ENCODE assay signal across 16 cellular contexts in the genomic region with DNA sequence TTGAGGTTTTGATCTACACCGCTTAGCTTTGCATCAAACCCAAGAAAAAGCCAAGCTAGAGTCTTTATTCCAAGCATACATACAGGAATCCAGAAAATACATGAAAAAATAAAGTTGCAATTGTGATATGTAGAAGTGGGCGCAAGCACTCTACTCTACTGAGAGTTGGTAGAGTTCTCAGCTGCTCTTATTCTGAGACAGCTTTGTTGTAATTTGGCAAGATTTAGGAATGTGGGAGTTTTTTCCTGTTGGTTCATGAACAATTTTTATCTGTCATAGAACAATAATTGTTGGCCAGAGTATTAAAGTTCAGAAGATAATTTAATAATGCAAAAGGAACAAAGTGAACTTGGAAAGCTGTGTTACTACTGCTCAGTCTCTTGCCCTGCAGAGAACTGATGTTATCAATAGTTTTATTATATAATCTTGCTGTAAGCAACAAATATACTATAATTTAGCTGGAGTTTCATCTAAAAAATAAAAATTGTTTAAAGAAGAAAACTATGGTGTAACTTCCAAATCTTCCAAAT.
DNase-seq lines count a peak whose midpoint lies in the region; ATAC-seq and TF ChIP-seq lines count a peak whose summit lies in the region.
"Had no signal": no experiment of that assay in that cellular context is flagged by ENCODE, and none has a peak within 500 bp of the region (broad histone marks: within the 10 kb centered on the region; RNA-seq: fewer than 3 reads in every experiment).

No MANE protein-coding gene starts in this region.

- no peak for TF ChIP-seq CTCF in fibroblast of pulmonary artery (IDR thresholded peaks at IDR 0.05; ENCODE audit: low read length, missing control alignments)

- H3K4me3 ChIP-seq in adipocyte (ENCODE audit: low read length) = no peak overlapping the region
- no peak overlapping the region for H3K4me3 ChIP-seq in fibroblast of pulmonary artery (replicated peaks; ENCODE audit: low read depth, low read length)
- H3K4me3 ChIP-seq: A549 had no signal

- H3K9ac ChIP-seq in adipocyte (ENCODE audit: low read length) = no peak overlapping the region

- peaks cover 18% of the 10 kb centered on the region for H3K4me1 ChIP-seq in adipocyte (ENCODE audit: control insufficient read depth, insufficient read depth, low read length)
- H3K4me1 ChIP-seq: A549 had no signal

- ATAC-seq in left ventricle myocardium superior (peak; percentile 69), left colon (no peak)
- ATAC-seq: A549; CD8-positive, alpha-beta T cell; HepG2 had no signal

- intact Hi-C loops in left ventricle myocardium superior (cut with micrococcal nuclease) (no loop called here), left colon (cut with DNase I, micrococcal nuclease) (no loop called here)

- no peaks in the 10 kb centered on the region for H3K27me3 ChIP-seq in adipocyte (replicated peaks; ENCODE audit: control insufficient read depth, insufficient read depth, low read length)

- no peaks in the 10 kb centered on the region for H3K36me3 ChIP-seq in adipocyte (ENCODE audit: control insufficient read depth, insufficient read depth, low read length, severe bottlenecking)

- peak; percentile 12 for DNase-seq in EH (ENCODE audit: low read depth)
- DNase-seq in adipocyte (ENCODE audit: low read depth) = peak; percentile 25
- peak; percentile 87 for DNase-seq in fibroblast of pulmonary artery (ENCODE audit: low read depth)
- DNase-seq in left ventricle myocardium superior = no peak
- DNase-seq in activated T-cell treated with anti-CD3 and anti-CD28 coated beads, Interleukin-2, amount 50 U/mL, for 1 hour = no peak
- no peak for DNase-seq in foreskin melanocyte
- no peak for DNase-seq in left colon
- DNase-seq: CD8-positive, alpha-beta T cell; COR-L47; DMS153; DMS79 treated with DMSO at 0.1 percent for 48 hours; GDM1; GOT3; H9 had no signal

- H3K9me3 ChIP-seq in adipocyte (ENCODE audit: control insufficient read depth, low read length) = peaks cover 24% of the 10 kb centered on the region

Comparison
In these comparisons a context has a peak if more than half of its experiments do, and no peak if none do; other contexts are left out.
1. DNase-seq: peak in EH (single experiment), adipocyte (single experiment) and fibroblast of pulmonary artery (single experiment); none in left ventricle myocardium superior (single experiment), activated T-cell treated with anti-CD3 and anti-CD28 coated beads, Interleukin-2, amount 50 U/mL, for 1 hour (single experiment), foreskin melanocyte (single experiment) and left colon (0 of 2).